ENCODE assay signal across 8 cellular contexts in genomic region chr22:45977003-45977395, GRCh38. TPM values are rescaled to one million over a fixed set of nuclear protein-coding genes. Genes with fewer than 3 reads are reported as not detected.
DNase-seq lines count a peak whose midpoint lies in the region; ATAC-seq and TF ChIP-seq lines count a peak whose summit lies in the region.

WNT7B (minus strand) TSS chr22:45977162; CDS start chr22:45976754, 408 bp downstream.

- H3K4me1 Mint-ChIP-seq in Caco-2 (ENCODE audit: low read depth, unreplicated experiment) (no peaks in the 10 kb centered on the region), natural killer cell (no peaks in the 10 kb centered on the region)

- peaks cover 6% of the 10 kb centered on the region; the same call in 1 of the 2 replicates for H3K27me3 ChIP-seq in Caco-2 (replicated peaks; ENCODE audit: control insufficient read depth, insufficient read depth, low read length)
- H3K27me3 ChIP-seq in MG63: no peaks in the 10 kb centered on the region
- peaks cover 54% of the 10 kb centered on the region for H3K27me3 ChIP-seq in brain microvascular endothelial cell (replicated peaks)

- intact Hi-C loops in Caco-2 (cut with micrococcal nuclease; ENCODE audit: unreplicated experiment) (no loop called here), natural killer cell (cut with micrococcal nuclease) (no loop called here)

- TF ChIP-seq CTCF in Caco-2 (IDR thresholded peaks at IDR 0.05; ENCODE audit: insufficient read depth in 1 of 2, low read depth in 1 of 2, low read length in 1 of 2, severe bottlenecking in 1 of 2, unreplicated experiment in 1 of 2) (no peak), brain microvascular endothelial cell (IDR thresholded peaks at IDR 0.05; ENCODE audit: low read depth, low read length, missing control alignments) (no peak), natural killer cell (IDR thresholded peaks at IDR 0.05) (no peak)

- H3K27me3 Mint-ChIP-seq in Caco-2 (ENCODE audit: insufficient read depth, unreplicated experiment) (peaks cover 3% of the 10 kb centered on the region), natural killer cell (ENCODE audit: low read depth in 2 of 2) (peaks cover 25 to 26% of the 10 kb centered on the region in 2 donors)

- H3K9me3 Mint-ChIP-seq in Caco-2 (ENCODE audit: unreplicated experiment) (no peaks in the 10 kb centered on the region), natural killer cell (no peaks in the 10 kb centered on the region)

- no TSS peak for BruUV-seq in Caco-2 (replicated peaks; lab: Mats Ljungman, UMichigan)

- POLR2A ChIA-PET in Caco-2 (lab: Charles Lee): no interaction called here

- peaks cover 6% of the 10 kb centered on the region for H3K36me3 Mint-ChIP-seq in Caco-2 (ENCODE audit: insufficient read depth, unreplicated experiment)
- no peaks in the 10 kb centered on the region for H3K36me3 Mint-ChIP-seq in natural killer cell

- DNase-seq in Caco-2: peak in 1 of 2 experiments; percentile 42
- peak; percentile 50 for DNase-seq in MG63
- DNase-seq in brain microvascular endothelial cell: no peak
- DNase-seq in natural killer cell: no peak
- no peak for DNase-seq in activated CD8-positive, alpha-beta memory T cell treated with anti-CD3 and anti-CD28 coated beads, Interleukin-2, amount 50 U/mL, for 48 hours

- H3K4me3 ChIP-seq in Caco-2 (ENCODE audit: low read depth, low read length) (peak within 1 kb of the TSS; percentile 30), MG63 (peak within 1 kb of the TSS; percentile 61), brain microvascular endothelial cell (ENCODE audit: low read depth, low read length) (peak within 1 kb of the TSS; percentile 9)

- in situ Hi-C loops in brain microvascular endothelial cell (cut with HindIII; ENCODE audit: low pct_ligation_motif_present, low sequenced_read_pairs): no loop called here

- H3K36me3 ChIP-seq in Caco-2 (ENCODE audit: control insufficient read depth, insufficient read depth, low read length) (no peaks in the 10 kb centered on the region), MG63 (no peaks in the 10 kb centered on the region), brain microvascular endothelial cell (replicated peaks) (no peaks in the 10 kb centered on the region)

- no peaks in the 10 kb centered on the region for H3K9me3 ChIP-seq in Caco-2
- peaks cover 3% of the 10 kb centered on the region; the same call in 1 of the 2 replicates for H3K9me3 ChIP-seq in MG63

- H3K27ac ChIP-seq in brain microvascular endothelial cell: no peak within 1 kb of the TSS

- H3K4me3 Mint-ChIP-seq in Caco-2 (ENCODE audit: unreplicated experiment): peak within 1 kb of the TSS; percentile 49
- H3K4me3 Mint-ChIP-seq in natural killer cell: peak within 1 kb of the TSS; percentile 4

- CTCF ChIA-PET in Caco-2 (lab: Charles Lee): interaction anchor here (0.6 to 1.9 kb wide), 3 partner anchors 69 to 672 kb away, joined by 3 to 17 read pairs (median 4); no protein-coding TSS in a partner anchor

- H3K4me1 ChIP-seq in Caco-2: peaks cover 29% of the 10 kb centered on the region

- H3K27ac Mint-ChIP-seq in Caco-2 (ENCODE audit: unreplicated experiment) (no peak within 1 kb of the TSS), natural killer cell (no peak within 1 kb of the TSS)

- ATAC-seq in natural killer cell: no peak
- no peak for ATAC-seq in GM18868 (IDR thresholded peaks at IDR 0.05; ENCODE audit: unreplicated experiment)
- no peak for ATAC-seq in GM18511 (IDR thresholded peaks at IDR 0.05; ENCODE audit: unreplicated experiment)
- ATAC-seq in GM18870 (IDR thresholded peaks at IDR 0.05; ENCODE audit: unreplicated experiment): no peak

RNA-seq across cellular contexts. Expression of gene WNT7B, which starts in this region (rescaled TPM):
- total RNA-seq in Caco-2 (2022) (0.57 and 0.77 TPM in 2 replicates), natural killer cell (not detected)
- total RNA-seq in MG63 (2014; rRNA removed; shearing (Covaris generic); ENCODE audit: low replicate concordance): 5.6 and 7.9 TPM in 2 replicates

Comparison
In these comparisons a context has a peak if more than half of its experiments do, and no peak if none do; other contexts are left out.
1. H3K4me3 ChIP-seq: peak in every context shown above with its lines; median percentile 61 in MG63; 30 in Caco-2; 9 in brain microvascular endothelial cell.